ENCODE assay signal across 9 cellular contexts in the genomic region with DNA sequence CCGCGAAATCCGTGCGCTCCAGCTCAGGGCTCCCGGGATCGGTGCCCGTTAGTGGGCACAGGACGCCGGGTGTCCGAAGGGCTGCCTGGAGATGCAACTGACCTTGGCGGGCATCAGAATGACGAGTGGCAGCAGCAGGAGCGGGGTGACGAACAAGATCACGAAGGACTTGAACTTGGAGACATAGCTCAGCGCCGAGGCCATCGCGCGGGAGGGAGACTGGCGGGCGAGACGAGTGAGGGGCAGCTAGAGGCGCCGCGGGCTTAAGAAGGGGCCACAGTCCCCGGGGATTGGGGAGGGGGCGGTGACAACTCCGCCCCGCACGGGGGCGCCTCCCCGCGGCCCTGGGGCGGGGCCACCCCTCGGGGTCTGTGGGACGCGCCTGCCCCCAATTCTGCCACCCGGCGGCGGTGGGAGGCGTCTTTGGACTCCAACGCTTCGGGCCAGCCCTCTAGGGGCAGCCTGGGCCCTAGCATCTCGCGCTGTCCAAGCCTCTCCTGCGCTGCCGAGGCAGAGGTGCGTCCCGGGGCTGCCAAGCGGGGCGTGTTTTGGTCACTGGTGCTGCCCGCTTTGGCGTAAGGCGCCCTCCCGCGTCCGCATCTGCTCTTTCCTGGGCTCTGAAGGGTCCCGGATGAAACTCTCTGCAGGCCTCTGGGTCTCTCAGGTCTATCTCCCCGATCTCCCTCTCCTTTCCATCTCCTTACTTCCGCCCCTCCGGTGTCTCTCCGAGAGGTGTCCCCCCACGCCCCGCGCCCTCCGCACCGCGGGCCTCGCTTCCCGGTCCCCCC. TPM values are rescaled to one million over a fixed set of nuclear protein-coding genes. Genes with fewer than 3 reads are reported as not detected.
DNase-seq lines count a peak whose midpoint lies in the region; ATAC-seq, FAIRE-seq and TF ChIP-seq lines count a peak whose summit lies in the region.
"Had no signal": no experiment of that assay in that cellular context is flagged by ENCODE, and none has a peak within 500 bp of the region (broad histone marks: within the 10 kb centered on the region; RNA-seq: fewer than 3 reads in every experiment).

A gene (minus strand): TSS at position 240 of the 788 bp plus-strand sequence. CDS start 36 bp downstream, at position 204.

- SMC1A ChIA-PET in GM12878 (lab: Charles Lee; ENCODE audit: uncharacterized antibody, unreplicated experiment) = no interaction called here

- no peak for TF ChIP-seq RAD21 in GM12878 (IDR thresholded peaks at IDR 0.05; ENCODE audit: insufficient read depth, low read depth, low read length)

- WGBS in GM12878 (ENCODE audit: insufficient coverage, insufficient replicate concordance, low lambda C conversion rate, missing lambda C conversion rate) = 10% methylated on average over 59 of the region's 71 CpGs

- peaks cover 8% of the 10 kb centered on the region for H3K4me1 Mint-ChIP-seq in type B pancreatic cell (ENCODE audit: unreplicated experiment)

- TF ChIP-seq CTCF in BJ (IDR thresholded peaks at IDR 0.05; ENCODE audit: insufficient read depth, low read depth, low read length) = peak; percentile 40
- peak in 2 of 3 experiments; percentile 13 to 16; a peak in 1 of 6 replicates for TF ChIP-seq CTCF in GM12878 (IDR thresholded peaks at IDR 0.05 in 2 of 3, conservative IDR thresholded peaks at IDR 0.05 in 1 of 3; ENCODE audit: control insufficient read depth in 2 of 3, extremely low read depth in 1 of 3, insufficient read depth in 1 of 3, low read depth in 3 of 3, low read length in 3 of 3)
- TF ChIP-seq CTCF in type B pancreatic cell (conservative IDR thresholded peaks at IDR 0.05) = peak; percentile 74

- POLR2A ChIA-PET in BJ (lab: Charles Lee) = no interaction called here
- POLR2A ChIA-PET in GM12878 (lab: Charles Lee) = no interaction called here

- no peak within 1 kb of the TSS for H3K27ac ChIP-seq in GM12878 (ENCODE audit: control insufficient read depth, insufficient read depth)

- DNase-seq in BJ (ENCODE audit: low read depth) (no peak), HTR-8/SVneo (ENCODE audit: insufficient read length, low spot score) (peak; percentile 53), GM12878 (ENCODE audit: low read depth, low spot score) (no peak), iPS-NIHi7 (ENCODE audit: extremely low spot score) (peak; percentile 89), type B pancreatic cell (ENCODE audit: extremely low spot score, unreplicated experiment) (no peak), foreskin melanocyte (no peak), SHP77 treated with DMSO at 0.1 percent for 48 hours (lab: John Stamatoyannopoulos, UW) (no peak)

- intact Hi-C loops in GM12878 (cut with micrococcal nuclease; ENCODE audit: unreplicated experiment) = no loop called here

- peaks cover 19% of the 10 kb centered on the region for H3K9me3 Mint-ChIP-seq in type B pancreatic cell

- H2AFZ ChIP-seq in GM12878 (ENCODE audit: control insufficient read depth, low read depth, low read length) = no peak within 1 kb of the TSS

- peaks cover 84% of the 10 kb centered on the region for H3K27me3 Mint-ChIP-seq in type B pancreatic cell

- no peaks in the 10 kb centered on the region; the same call in 2 of the 3 replicates for H3K9me3 ChIP-seq in GM12878 (replicated peaks; ENCODE audit: control insufficient read depth, insufficient read depth, low read length)

- no TSS peak for BruUV-seq in GM12878 (replicated peaks; lab: Mats Ljungman, UMichigan)

- H3K27ac Mint-ChIP-seq in type B pancreatic cell = no peak within 1 kb of the TSS

- H3K4me1 ChIP-seq in GM12878 (ENCODE audit: control insufficient read depth, insufficient read depth, low read length) = no peaks in the 10 kb centered on the region

- H3K79me2 ChIP-seq in GM12878 (ENCODE audit: control insufficient read depth, insufficient read depth, low read length) = no peaks in the 10 kb centered on the region

- CTCF ChIA-PET in BJ (lab: Yijun Ruan, JAX) = interaction anchor here (0.6 kb wide), 1 partner anchor 11 kb away, joined by 3 read pairs; no protein-coding TSS in a partner anchor
- CTCF ChIA-PET in GM12878 (lab: Yijun Ruan, JAX) = interaction anchor here (1.2 kb wide), 1 partner anchor 240 kb away, joined by 3 read pairs; no protein-coding TSS in a partner anchor

- H3K27me3 ChIP-seq in BJ (ENCODE audit: control insufficient read depth, insufficient read depth, low read length) = peaks cover 16% of the 10 kb centered on the region
- H3K27me3 ChIP-seq in GM12878 (replicated peaks in 1 of 2; ENCODE audit: control insufficient read depth in 2 of 2, insufficient read depth in 2 of 2, low read length in 1 of 2) = peaks cover 4 to 8% of the 10 kb centered on the region in 2 experiments; a peak in 3 of 4 replicates

- RAD21 ChIA-PET in GM12878 (lab: Charles Lee; ENCODE audit: unreplicated experiment) = no interaction called here

- in situ Hi-C loops in GM12878 (cut with MboI) = no loop called here

- H4K20me1 ChIP-seq in GM12878 (ENCODE audit: control insufficient read depth, insufficient read depth) = no peaks in the 10 kb centered on the region

- no peak for TF ChIP-seq EP300 in GM12878 (IDR thresholded peaks at IDR 0.05; ENCODE audit: borderline replicate concordance in 1 of 2, control insufficient read depth in 1 of 2, low read depth in 2 of 2, low read length in 2 of 2)

- no peak within 1 kb of the TSS for H3K9ac ChIP-seq in GM12878 (ENCODE audit: control insufficient read depth, insufficient read depth, low read length)

- ATAC-seq in GM12878 (peak; percentile 76), HG03432 (IDR thresholded peaks at IDR 0.05; ENCODE audit: unreplicated experiment) (no peak)

- peak within 1 kb of the TSS; percentile 86 for H3K4me3 Mint-ChIP-seq in type B pancreatic cell

- H3K36me3 ChIP-seq in BJ (ENCODE audit: control insufficient read depth, insufficient read depth, low read length) = no peaks in the 10 kb centered on the region
- no peaks in the 10 kb centered on the region for H3K36me3 ChIP-seq in GM12878 (ENCODE audit: control insufficient read depth in 2 of 2, insufficient read depth in 2 of 2, low read length in 1 of 2)

- FAIRE-seq in HTR-8/SVneo (lab: Jason Lieb, UNC) (no peak), GM12878 (lab: Jason Lieb, UNC) (no peak)

- TF ChIP-seq POLR2A in GM12878 (IDR thresholded peaks at IDR 0.05; ENCODE audit: low read depth, low read length) = no peak

- no peak within 1 kb of the TSS for H3K4me2 ChIP-seq in GM12878 (ENCODE audit: control insufficient read depth, insufficient read depth)

- H3K4me3 ChIP-seq in BJ (ENCODE audit: low read depth, low read length) = peak within 1 kb of the TSS; percentile 11; the same call in 1 of the 2 replicates
- no peak within 1 kb of the TSS for H3K4me3 ChIP-seq in GM12878

- H3K36me3 Mint-ChIP-seq in type B pancreatic cell = no peaks in the 10 kb centered on the region

TF ChIP-seq in GM12878, 131 proteins besides CTCF, POLR2A, EP300 and RAD21:
- TF ChIP-seq, protein P1, sequence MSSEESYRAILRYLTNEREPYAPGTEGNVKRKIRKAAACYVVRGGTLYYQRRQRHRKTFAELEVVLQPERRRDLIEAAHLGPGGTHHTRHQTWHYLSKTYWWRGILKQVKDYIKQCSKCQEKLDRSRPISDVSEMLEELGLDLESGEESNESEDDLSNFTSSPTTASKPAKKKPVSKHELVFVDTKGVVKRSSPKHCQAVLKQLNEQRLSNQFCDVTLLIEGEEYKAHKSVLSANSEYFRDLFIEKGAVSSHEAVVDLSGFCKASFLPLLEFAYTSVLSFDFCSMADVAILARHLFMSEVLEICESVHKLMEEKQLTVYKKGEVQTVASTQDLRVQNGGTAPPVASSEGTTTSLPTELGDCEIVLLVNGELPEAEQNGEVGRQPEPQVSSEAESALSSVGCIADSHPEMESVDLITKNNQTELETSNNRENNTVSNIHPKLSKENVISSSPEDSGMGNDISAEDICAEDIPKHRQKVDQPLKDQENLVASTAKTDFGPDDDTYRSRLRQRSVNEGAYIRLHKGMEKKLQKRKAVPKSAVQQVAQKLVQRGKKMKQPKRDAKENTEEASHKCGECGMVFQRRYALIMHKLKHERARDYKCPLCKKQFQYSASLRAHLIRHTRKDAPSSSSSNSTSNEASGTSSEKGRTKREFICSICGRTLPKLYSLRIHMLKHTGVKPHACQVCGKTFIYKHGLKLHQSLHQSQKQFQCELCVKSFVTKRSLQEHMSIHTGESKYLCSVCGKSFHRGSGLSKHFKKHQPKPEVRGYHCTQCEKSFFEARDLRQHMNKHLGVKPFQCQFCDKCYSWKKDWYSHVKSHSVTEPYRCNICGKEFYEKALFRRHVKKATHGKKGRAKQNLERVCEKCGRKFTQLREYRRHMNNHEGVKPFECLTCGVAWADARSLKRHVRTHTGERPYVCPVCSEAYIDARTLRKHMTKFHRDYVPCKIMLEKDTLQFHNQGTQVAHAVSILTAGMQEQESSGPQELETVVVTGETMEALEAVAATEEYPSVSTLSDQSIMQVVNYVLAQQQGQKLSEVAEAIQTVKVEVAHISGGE (CRISPR knock-in tag; IDR thresholded peaks at IDR 0.05) = no peak
- peak; percentile 12 for TF ChIP-seq HDAC6 (IDR thresholded peaks at IDR 0.05; ENCODE audit: unreplicated experiment)

RNA-seq across cellular contexts. Expression of the gene that starts here (rescaled TPM):
- polyA plus RNA-seq in BJ (2011; rRNA removed) (not detected in 2 replicates), GM12878 (2011; rRNA removed) (not detected in 2 replicates), GM12878 (2014; fragmentation: Illumina TruSeq; extraction: Trizol) (not detected in 2 replicates), GM12878 (2014; fragmentation: Nextera tagmentation; extraction: Ambion mirVana) (not detected), GM12878 (2014; rRNA removed) (not detected in 2 replicates), GM12878 (2016; fragmentation: Nextera tagmentation; extraction: Ambion mirVana) (not detected)
- polyA minus RNA-seq in BJ (2011; rRNA and poly(A)+ RNA removed) = not detected in 2 replicates
- not detected in 2 replicates for total RNA-seq in GM12878 (2013; cell fraction: nucleolus; rRNA removed)
- total RNA-seq in GM12878 (2014; rRNA removed) (not detected in 2 replicates), GM12878 (2014; rRNA removed; fragmentation: Illumina TruSeq; extraction: Trizol) (not detected in 2 replicates), GM12878 (2021) (0.23 TPM in 1 of 2 replicates, not detected in the other), type B pancreatic cell (ENCODE audit: low replicate concordance) (2.2 and 2.9 TPM in 2 replicates)
- not detected for polyA plus RNA-seq in GM12878 (2011; ENCODE audit: low read depth)
- not detected in 2 replicates for polyA plus RNA-seq in GM12878 (2011; cell fraction: cytosol; rRNA removed)
- polyA plus RNA-seq in GM12878 (2011; cell fraction: nucleus; rRNA removed) = 0.10 TPM in 1 of 2 replicates, not detected in the other
- polyA plus RNA-seq in GM12878 (2012) = 0.06 and 0.07 TPM in 2 replicates
- polyA minus RNA-seq in GM12878 (2011; rRNA and poly(A)+ RNA removed) = 0.05 TPM in 1 of 2 replicates, not detected in the other
- not detected in 2 replicates for polyA minus RNA-seq in GM12878 (2011; cell fraction: cytosol; rRNA and poly(A)+ RNA removed)
- not detected in 2 replicates for polyA minus RNA-seq in GM12878 (2011; cell fraction: nucleus; rRNA and poly(A)+ RNA removed)
- total RNA-seq: HT1080 had no signal

Comparison
In these comparisons a context has a peak if more than half of its experiments do, and no peak if none do; other contexts are left out.
1. Peak in ATAC-seq in GM12878; RNA of the gene not detected or under 1 TPM.
2. DNase-seq: peak in HTR-8/SVneo (single experiment) and iPS-NIHi7 (single experiment); none in BJ (single experiment), GM12878 (single experiment), type B pancreatic cell (single experiment), foreskin melanocyte (single experiment) and SHP77 treated with DMSO at 0.1 percent for 48 hours (single experiment).
3. CTCF ChIP-seq: peak in every context shown above with its lines; median percentile 74 in type B pancreatic cell; 40 in BJ; 14 in GM12878.